ENCODE assay signal across 1 cellular context in the genomic region with DNA sequence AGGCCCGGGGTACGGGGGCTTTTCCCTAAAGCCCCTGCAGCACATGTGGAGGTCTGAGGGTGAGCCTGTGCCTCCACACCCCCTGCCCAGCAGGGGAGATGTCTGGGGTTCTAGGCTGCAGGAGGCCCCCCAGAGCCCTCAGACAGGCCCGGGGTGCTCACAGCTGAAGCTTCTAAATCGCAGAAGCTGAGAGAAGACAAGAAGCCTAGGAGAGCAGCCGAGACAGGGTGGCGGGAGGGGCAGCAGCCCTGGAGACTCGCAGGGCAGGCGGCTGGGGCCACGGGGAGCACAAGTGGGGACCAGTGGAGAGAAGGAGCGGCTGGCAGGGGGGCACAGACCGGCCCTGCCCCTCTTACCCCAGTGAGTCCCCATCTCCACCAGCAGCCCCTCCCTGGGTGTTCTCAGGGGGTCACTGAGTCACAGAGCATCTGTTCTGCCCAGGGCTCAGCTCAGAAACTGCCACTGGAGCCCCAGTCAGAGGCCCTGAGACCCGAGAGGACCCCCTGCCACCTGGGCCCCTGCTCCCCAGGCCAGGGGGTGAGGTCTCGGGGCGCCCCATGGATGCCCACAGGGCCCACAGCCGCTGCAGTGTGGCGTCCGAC.
TF ChIP-seq lines count a peak whose summit lies in the region.

No MANE protein-coding gene starts in this region.

TF ChIP-seq in HepG2, 621 proteins besides CTCF, POLR2A, EP300 and RAD21 (continued from another document):
- TF ChIP-seq, protein P1, sequence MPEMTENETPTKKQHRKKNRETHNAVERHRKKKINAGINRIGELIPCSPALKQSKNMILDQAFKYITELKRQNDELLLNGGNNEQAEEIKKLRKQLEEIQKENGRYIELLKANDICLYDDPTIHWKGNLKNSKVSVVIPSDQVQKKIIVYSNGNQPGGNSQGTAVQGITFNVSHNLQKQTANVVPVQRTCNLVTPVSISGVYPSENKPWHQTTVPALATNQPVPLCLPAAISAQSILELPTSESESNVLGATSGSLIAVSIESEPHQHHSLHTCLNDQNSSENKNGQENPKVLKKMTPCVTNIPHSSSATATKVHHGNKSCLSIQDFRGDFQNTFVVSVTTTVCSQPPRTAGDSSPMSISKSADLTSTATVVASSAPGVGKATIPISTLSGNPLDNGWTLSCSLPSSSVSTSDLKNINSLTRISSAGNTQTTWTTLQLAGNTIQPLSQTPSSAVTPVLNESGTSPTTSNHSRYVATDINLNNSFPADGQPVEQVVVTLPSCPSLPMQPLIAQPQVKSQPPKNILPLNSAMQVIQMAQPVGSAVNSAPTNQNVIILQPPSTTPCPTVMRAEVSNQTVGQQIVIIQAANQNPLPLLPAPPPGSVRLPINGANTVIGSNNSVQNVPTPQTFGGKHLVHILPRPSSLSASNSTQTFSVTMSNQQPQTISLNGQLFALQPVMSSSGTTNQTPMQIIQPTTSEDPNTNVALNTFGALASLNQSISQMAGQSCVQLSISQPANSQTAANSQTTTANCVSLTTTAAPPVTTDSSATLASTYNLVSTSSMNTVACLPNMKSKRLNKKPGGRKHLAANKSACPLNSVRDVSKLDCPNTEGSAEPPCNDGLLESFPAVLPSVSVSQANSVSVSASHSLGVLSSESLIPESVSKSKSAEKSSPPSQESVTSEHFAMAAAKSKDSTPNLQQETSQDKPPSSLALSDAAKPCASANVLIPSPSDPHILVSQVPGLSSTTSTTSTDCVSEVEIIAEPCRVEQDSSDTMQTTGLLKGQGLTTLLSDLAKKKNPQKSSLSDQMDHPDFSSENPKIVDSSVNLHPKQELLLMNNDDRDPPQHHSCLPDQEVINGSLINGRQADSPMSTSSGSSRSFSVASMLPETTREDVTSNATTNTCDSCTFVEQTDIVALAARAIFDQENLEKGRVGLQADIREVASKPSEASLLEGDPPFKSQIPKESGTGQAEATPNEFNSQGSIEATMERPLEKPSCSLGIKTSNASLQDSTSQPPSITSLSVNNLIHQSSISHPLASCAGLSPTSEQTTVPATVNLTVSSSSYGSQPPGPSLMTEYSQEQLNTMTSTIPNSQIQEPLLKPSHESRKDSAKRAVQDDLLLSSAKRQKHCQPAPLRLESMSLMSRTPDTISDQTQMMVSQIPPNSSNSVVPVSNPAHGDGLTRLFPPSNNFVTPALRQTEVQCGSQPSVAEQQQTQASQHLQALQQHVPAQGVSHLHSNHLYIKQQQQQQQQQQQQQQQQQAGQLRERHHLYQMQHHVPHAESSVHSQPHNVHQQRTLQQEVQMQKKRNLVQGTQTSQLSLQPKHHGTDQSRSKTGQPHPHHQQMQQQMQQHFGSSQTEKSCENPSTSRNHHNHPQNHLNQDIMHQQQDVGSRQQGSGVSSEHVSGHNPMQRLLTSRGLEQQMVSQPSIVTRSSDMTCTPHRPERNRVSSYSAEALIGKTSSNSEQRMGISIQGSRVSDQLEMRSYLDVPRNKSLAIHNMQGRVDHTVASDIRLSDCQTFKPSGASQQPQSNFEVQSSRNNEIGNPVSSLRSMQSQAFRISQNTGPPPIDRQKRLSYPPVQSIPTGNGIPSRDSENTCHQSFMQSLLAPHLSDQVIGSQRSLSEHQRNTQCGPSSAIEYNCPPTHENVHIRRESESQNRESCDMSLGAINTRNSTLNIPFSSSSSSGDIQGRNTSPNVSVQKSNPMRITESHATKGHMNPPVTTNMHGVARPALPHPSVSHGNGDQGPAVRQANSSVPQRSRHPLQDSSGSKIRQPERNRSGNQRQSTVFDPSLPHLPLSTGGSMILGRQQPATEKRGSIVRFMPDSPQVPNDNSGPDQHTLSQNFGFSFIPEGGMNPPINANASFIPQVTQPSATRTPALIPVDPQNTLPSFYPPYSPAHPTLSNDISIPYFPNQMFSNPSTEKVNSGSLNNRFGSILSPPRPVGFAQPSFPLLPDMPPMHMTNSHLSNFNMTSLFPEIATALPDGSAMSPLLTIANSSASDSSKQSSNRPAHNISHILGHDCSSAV (CRISPR knock-in tag; IDR thresholded peaks at IDR 0.05; ENCODE audit: borderline replicate concordance): no peak
- no peak for TF ChIP-seq ZFP62 (CRISPR knock-in tag; IDR thresholded peaks at IDR 0.05)
- TF ChIP-seq, protein P2, sequence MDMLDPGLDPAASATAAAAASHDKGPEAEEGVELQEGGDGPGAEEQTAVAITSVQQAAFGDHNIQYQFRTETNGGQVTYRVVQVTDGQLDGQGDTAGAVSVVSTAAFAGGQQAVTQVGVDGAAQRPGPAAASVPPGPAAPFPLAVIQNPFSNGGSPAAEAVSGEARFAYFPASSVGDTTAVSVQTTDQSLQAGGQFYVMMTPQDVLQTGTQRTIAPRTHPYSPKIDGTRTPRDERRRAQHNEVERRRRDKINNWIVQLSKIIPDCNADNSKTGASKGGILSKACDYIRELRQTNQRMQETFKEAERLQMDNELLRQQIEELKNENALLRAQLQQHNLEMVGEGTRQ (IDR thresholded peaks at IDR 0.05; ENCODE audit: low read depth, low read length): no peak
- TF ChIP-seq, protein P2 (CRISPR knock-in tag; IDR thresholded peaks at IDR 0.05; ENCODE audit: borderline replicate concordance): no peak
- TF ChIP-seq ARID2 (CRISPR knock-in tag; IDR thresholded peaks at IDR 0.05; ENCODE audit: borderline replicate concordance): no peak
- TF ChIP-seq ZNF879 (CRISPR knock-in tag; IDR thresholded peaks at IDR 0.05): no peak
- no peak for TF ChIP-seq CEBPG (CRISPR knock-in tag; IDR thresholded peaks at IDR 0.05)
- TF ChIP-seq PHB2 (IDR thresholded peaks at IDR 0.05; ENCODE audit: partially characterized antibody): no peak
- TF ChIP-seq TAF1 (CRISPR knock-in tag; IDR thresholded peaks at IDR 0.05): no peak
- TF ChIP-seq BCL6 (CRISPR knock-in tag; IDR thresholded peaks at IDR 0.05): no peak
